Comparison of ENCODE assay signal across 8 cellular contexts in the genomic region with DNA sequence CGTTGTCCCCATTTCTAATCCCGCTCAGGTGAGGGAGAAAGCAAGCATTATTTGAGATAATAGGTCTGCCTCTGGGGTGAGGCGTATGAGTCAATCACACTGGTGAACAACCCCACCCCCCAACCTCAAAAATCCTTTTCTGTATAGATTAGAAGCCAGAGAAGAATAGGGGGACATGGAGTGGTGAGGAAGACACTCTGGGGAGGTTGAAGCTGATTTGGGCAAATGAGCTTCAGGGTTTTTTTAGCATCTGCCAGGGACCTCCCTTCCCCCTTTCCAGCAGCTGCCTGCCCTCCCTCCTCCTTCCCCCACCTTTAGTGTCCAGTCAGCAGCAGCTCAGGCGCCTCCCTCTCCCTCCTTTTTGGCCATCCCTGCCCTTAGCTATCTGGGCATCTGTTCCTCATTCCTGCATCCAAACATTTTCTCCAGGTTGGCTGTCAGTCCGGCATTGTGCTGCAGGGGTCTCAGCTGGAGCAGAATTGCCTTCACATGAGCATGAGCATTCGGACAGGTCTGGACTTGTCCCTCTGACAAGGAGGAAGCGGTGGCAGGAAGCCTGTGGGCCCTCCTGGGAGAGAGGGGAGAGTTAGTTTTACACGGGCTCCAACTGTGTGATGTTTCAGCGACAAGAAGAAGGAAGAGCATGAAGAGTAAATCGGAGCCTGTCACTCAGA. TPM values are rescaled to one million over a fixed set of nuclear protein-coding genes. Genes with fewer than 3 reads are reported as not detected.
A peak's percentile ranks its signal among the peaks of the same experiment; 100 is the strongest.
DNase-seq lines count a peak whose midpoint lies in the region; ATAC-seq lines count a peak whose summit lies in the region.

No MANE protein-coding gene starts in this region.

- no peaks in the 10 kb centered on the region for H3K9me3 Mint-ChIP-seq in activated naive CD8-positive, alpha-beta T cell treated with anti-CD3 and anti-CD28 coated beads, Interleukin-2, amount 10 ng/mL, durations not matched to agents 7 days and 5 days
- H3K9me3 Mint-ChIP-seq in activated naive CD8-positive, alpha-beta T cell treated with anti-CD3 and anti-CD28 coated beads for 36 hours, result no peaks in the 10 kb centered on the region

- peak overlapping the region; percentile 82 for H3K27ac ChIP-seq in muscle layer of colon (ENCODE audit: low read depth, low read length)

- H3K4me3 Mint-ChIP-seq in activated naive CD8-positive, alpha-beta T cell treated with anti-CD3 and anti-CD28 coated beads, Interleukin-2, amount 10 ng/mL, durations not matched to agents 7 days and 5 days, result no peak overlapping the region
- H3K4me3 Mint-ChIP-seq in activated naive CD8-positive, alpha-beta T cell treated with anti-CD3 and anti-CD28 coated beads for 36 hours, result no peak overlapping the region

- peaks cover 14% of the 10 kb centered on the region for H3K4me1 Mint-ChIP-seq in activated naive CD8-positive, alpha-beta T cell treated with anti-CD3 and anti-CD28 coated beads, Interleukin-2, amount 10 ng/mL, durations not matched to agents 7 days and 5 days
- peaks cover 20% of the 10 kb centered on the region for H3K4me1 Mint-ChIP-seq in activated naive CD8-positive, alpha-beta T cell treated with anti-CD3 and anti-CD28 coated beads for 36 hours

- no peaks in the 10 kb centered on the region for H3K27me3 ChIP-seq in endocrine pancreas (ENCODE audit: control insufficient read depth, insufficient read depth, low read length)
- H3K27me3 ChIP-seq in muscle layer of colon (ENCODE audit: control insufficient read depth in 1 of 2, insufficient read depth in 2 of 2, low read length in 2 of 2), result no peaks in the 10 kb centered on the region

- H3K4me3 ChIP-seq in endocrine pancreas (ENCODE audit: control insufficient read depth, insufficient read depth, low read length), result peak overlapping the region; percentile 82
- peak overlapping the region; percentile 38 to 61 for H3K4me3 ChIP-seq in muscle layer of colon (ENCODE audit: low read depth in 1 of 2, low read length in 2 of 2)

- peak; percentile 35 for ATAC-seq in activated naive CD8-positive, alpha-beta T cell treated with anti-CD3 and anti-CD28 coated beads, Interleukin-2, amount 10 ng/mL, durations not matched to agents 7 days and 5 days (ENCODE audit: low read depth)
- peak; percentile 50 for ATAC-seq in HG03439 (IDR thresholded peaks at IDR 0.05; ENCODE audit: unreplicated experiment)

- H3K36me3 Mint-ChIP-seq in activated naive CD8-positive, alpha-beta T cell treated with anti-CD3 and anti-CD28 coated beads, Interleukin-2, amount 10 ng/mL, durations not matched to agents 7 days and 5 days, result no peaks in the 10 kb centered on the region
- no peaks in the 10 kb centered on the region for H3K36me3 Mint-ChIP-seq in activated naive CD8-positive, alpha-beta T cell treated with anti-CD3 and anti-CD28 coated beads for 36 hours

- H3K27ac Mint-ChIP-seq in activated naive CD8-positive, alpha-beta T cell treated with anti-CD3 and anti-CD28 coated beads, Interleukin-2, amount 10 ng/mL, durations not matched to agents 7 days and 5 days, result no peak overlapping the region
- no peak overlapping the region for H3K27ac Mint-ChIP-seq in activated naive CD8-positive, alpha-beta T cell treated with anti-CD3 and anti-CD28 coated beads for 36 hours

- H3K36me3 ChIP-seq in endocrine pancreas (ENCODE audit: control insufficient read depth, insufficient read depth, low read length) (no peaks in the 10 kb centered on the region), muscle layer of colon (ENCODE audit: insufficient read depth, low read length) (no peaks in the 10 kb centered on the region)

- POLR2A ChIA-PET in activated naive CD8-positive, alpha-beta T cell treated with anti-CD3 and anti-CD28 coated beads, Interleukin-2, amount 10 ng/mL, durations not matched to agents 7 days and 5 days (lab: Charles Lee), result interaction anchor here (1.0 to 2.4 kb wide), 4 partner anchors 52 to 180 kb away, joined by 3 to 16 read pairs (median 4); a partner anchor contains a TSS

- no peaks in the 10 kb centered on the region for H3K27me3 Mint-ChIP-seq in activated naive CD8-positive, alpha-beta T cell treated with anti-CD3 and anti-CD28 coated beads, Interleukin-2, amount 10 ng/mL, durations not matched to agents 7 days and 5 days
- no peaks in the 10 kb centered on the region for H3K27me3 Mint-ChIP-seq in activated naive CD8-positive, alpha-beta T cell treated with anti-CD3 and anti-CD28 coated beads for 36 hours

- peak; percentile 34 for DNase-seq in activated naive CD8-positive, alpha-beta T cell treated with anti-CD3 and anti-CD28 coated beads, Interleukin-2, amount 10 ng/mL, durations not matched to agents 7 days and 5 days
- DNase-seq in activated naive CD8-positive, alpha-beta T cell treated with anti-CD3 and anti-CD28 coated beads for 36 hours, result no peak
- peak; percentile 96 for DNase-seq in NOMO-1 treated with DMSO at 0.1 percent for 48 hours (lab: John Stamatoyannopoulos, UW; ENCODE audit: unreplicated experiment)
- DNase-seq in epidermal melanocyte (ENCODE audit: insufficient read length, low spot score), result no peak
- DNase-seq in KG1 (lab: John Stamatoyannopoulos, UW), result no peak

- H3K9me3 ChIP-seq in endocrine pancreas (ENCODE audit: control insufficient read depth, low read length) (no peaks in the 10 kb centered on the region), muscle layer of colon (ENCODE audit: low read length) (no peaks in the 10 kb centered on the region)

- peaks cover 6% of the 10 kb centered on the region for H3K4me1 ChIP-seq in endocrine pancreas (ENCODE audit: control insufficient read depth, insufficient read depth, low read length)
- peaks cover 18% of the 10 kb centered on the region for H3K4me1 ChIP-seq in muscle layer of colon (ENCODE audit: insufficient read depth, low read length)

- H3K9ac ChIP-seq in endocrine pancreas (ENCODE audit: control insufficient read depth, insufficient read depth, low read length) (no peak overlapping the region), muscle layer of colon (ENCODE audit: low read length) (no peak overlapping the region)

RNA-seq across cellular contexts. Expression of a gene that starts 30.8 kb away (rescaled TPM):
- under 1 TPM; 0.19 to 0.28 TPM for total RNA-seq in activated naive CD8-positive, alpha-beta T cell treated with anti-CD3 and anti-CD28 coated beads, Interleukin-2, amount 10 ng/mL, durations not matched to agents 7 days and 5 days
- total RNA-seq in activated naive CD8-positive, alpha-beta T cell treated with anti-CD3 and anti-CD28 coated beads for 36 hours, result 1 to 10 TPM; 8.7 to 9.4 TPM

Comparison
In these comparisons a context has a peak if more than half of its experiments do, and no peak if none do; other contexts are left out.
1. DNase-seq: peak in activated naive CD8-positive, alpha-beta T cell treated with anti-CD3 and anti-CD28 coated beads, Interleukin-2, amount 10 ng/mL, durations not matched to agents 7 days and 5 days (single experiment) and NOMO-1 treated with DMSO at 0.1 percent for 48 hours (single experiment); none in activated naive CD8-positive, alpha-beta T cell treated with anti-CD3 and anti-CD28 coated beads for 36 hours (single experiment), epidermal melanocyte (single experiment) and KG1 (single experiment).
2. RNA of a gene that starts 30.8 kb away (total RNA-seq): 8.7 to 9.4 TPM in activated naive CD8-positive, alpha-beta T cell treated with anti-CD3 and anti-CD28 coated beads for 36 hours; 0.19 to 0.28 TPM in activated naive CD8-positive, alpha-beta T cell treated with anti-CD3 and anti-CD28 coated beads, Interleukin-2, amount 10 ng/mL, durations not matched to agents 7 days and 5 days; every median in the first group is over 4 times any median in the second.